Comparison of ENCODE assay signal across 10 cellular contexts in genomic region chr20:31684153-31685003, GRCh38. TPM values are rescaled to one million over a fixed set of nuclear protein-coding genes. Genes with fewer than 3 reads are reported as not detected.
DNase-seq lines count a peak whose midpoint lies in the region; FAIRE-seq and TF ChIP-seq lines count a peak whose summit lies in the region.
"Had no signal": no experiment of that assay in that cellular context is flagged by ENCODE, and none has a peak within 500 bp of the region (broad histone marks: within the 10 kb centered on the region; RNA-seq: fewer than 3 reads in every experiment).

No MANE protein-coding gene starts in this region.

- peak overlapping the region; percentile 63 for H3K27ac ChIP-seq in cingulate gyrus (ENCODE audit: low read depth, low read length)
- H3K27ac ChIP-seq in temporal lobe (ENCODE audit: low read depth, low read length), result peak overlapping the region; percentile 0

- CTCF ChIA-PET in activated naive CD4-positive, alpha-beta T cell treated with anti-CD3 and anti-CD28 coated beads for 36 hours (lab: Charles Lee), result interaction anchor here (0.6 to 3.2 kb wide), 10 partner anchors 8 to 51 kb away, joined by 3 to 20 read pairs (median 4); no protein-coding TSS in a partner anchor

- H3K36me3 Mint-ChIP-seq in activated naive CD4-positive, alpha-beta T cell treated with anti-CD3 and anti-CD28 coated beads for 36 hours (ENCODE audit: low read depth), result peaks cover 52% of the 10 kb centered on the region

- H3K4me1 Mint-ChIP-seq in activated naive CD4-positive, alpha-beta T cell treated with anti-CD3 and anti-CD28 coated beads for 36 hours (ENCODE audit: low read depth), result peaks cover 78% of the 10 kb centered on the region

- no peak overlapping the region for H3K4me3 Mint-ChIP-seq in activated naive CD4-positive, alpha-beta T cell treated with anti-CD3 and anti-CD28 coated beads for 36 hours

- H3K27ac Mint-ChIP-seq in activated naive CD4-positive, alpha-beta T cell treated with anti-CD3 and anti-CD28 coated beads for 36 hours, result peak overlapping the region; percentile 70

- no peaks in the 10 kb centered on the region for H3K27me3 Mint-ChIP-seq in activated naive CD4-positive, alpha-beta T cell treated with anti-CD3 and anti-CD28 coated beads for 36 hours (ENCODE audit: low read depth)

- no peak for FAIRE-seq in D721Med (lab: Jason Lieb, UNC)

- no peak for DNase-seq in activated naive CD4-positive, alpha-beta T cell treated with anti-CD3 and anti-CD28 coated beads for 36 hours
- no peak for DNase-seq in activated naive CD4-positive, alpha-beta T cell (lab: John Stamatoyannopoulos, UW)
- DNase-seq in NAMALWA (ENCODE audit: low spot score), result peak; percentile 93
- DNase-seq in stimulated activated CD4-positive, alpha-beta T cell treated with anti-CD3 and anti-CD28 coated beads, Interleukin-4, amount 100 ng/mL, for 24 hours, result no peak
- no peak for DNase-seq in D721Med (ENCODE audit: insufficient read length, low spot score)
- no peak for DNase-seq in activated CD8-positive, alpha-beta memory T cell treated with anti-CD3 and anti-CD28 coated beads for 24 hours

- intact Hi-C loops in activated naive CD4-positive, alpha-beta T cell treated with anti-CD3 and anti-CD28 coated beads for 36 hours (cut with micrococcal nuclease), result no loop called here

- no peak for TF ChIP-seq CTCF in D721Med (IDR thresholded peaks at IDR 0.05; ENCODE audit: insufficient read depth, missing control alignments)

- no peaks in the 10 kb centered on the region for H3K9me3 Mint-ChIP-seq in activated naive CD4-positive, alpha-beta T cell treated with anti-CD3 and anti-CD28 coated beads for 36 hours

RNA-seq across cellular contexts. Expression of gene BCL2L1, which starts 38.3 kb away (rescaled TPM):
- total RNA-seq in activated naive CD4-positive, alpha-beta T cell treated with anti-CD3 and anti-CD28 coated beads for 36 hours, result 10 to 100 TPM; 87.9 to 89.2 TPM
- total RNA-seq in temporal lobe, result 42.5 TPM

RNA-seq across cellular contexts. Expression of gene COX4I2, which starts 46.7 kb away (rescaled TPM):
- not detected for total RNA-seq in activated naive CD4-positive, alpha-beta T cell treated with anti-CD3 and anti-CD28 coated beads for 36 hours
- not detected for total RNA-seq in temporal lobe
- total RNA-seq: Daoy, RPMI7951 had no signal

RNA-seq across cellular contexts. Expression of gene TPX2, which starts 54.7 kb away (rescaled TPM):
- total RNA-seq in activated naive CD4-positive, alpha-beta T cell treated with anti-CD3 and anti-CD28 coated beads for 36 hours, result 100 to 1,000 TPM; 166 to 175 TPM
- 6.6 TPM for total RNA-seq in temporal lobe

Comparison
In these comparisons a context has a peak if more than half of its experiments do, and no peak if none do; other contexts are left out.
1. RNA of gene TPX2, which starts 54.7 kb away (total RNA-seq): 166 to 175 TPM in activated naive CD4-positive, alpha-beta T cell treated with anti-CD3 and anti-CD28 coated beads for 36 hours; 6.6 TPM in temporal lobe (single experiment); every median in the first group is over 10 times any median in the second.